Comparison of ENCODE assay signal across 8 cellular contexts in genomic region chr3:127820871-127821853, GRCh38. TPM values are rescaled to one million over a fixed set of nuclear protein-coding genes. Genes with fewer than 3 reads are reported as not detected.
DNase-seq lines count a peak whose midpoint lies in the region; ATAC-seq and TF ChIP-seq lines count a peak whose summit lies in the region.

No MANE protein-coding gene starts in this region.

- ATAC-seq in Right ventricle myocardium superior (ENCODE audit: poor library complexity) (no peak), GM19452 (IDR thresholded peaks at IDR 0.05; ENCODE audit: unreplicated experiment) (no peak), HG03442 (IDR thresholded peaks at IDR 0.05; ENCODE audit: unreplicated experiment) (no peak)

- H3K4me1 ChIP-seq in Peyer's patch (peaks cover 0 to 46% (median 12%) of the 10 kb centered on the region in 4 donors), skeletal muscle tissue (ENCODE audit: control insufficient read depth in 3 of 3, insufficient read depth in 3 of 3, low read length in 3 of 3) (peaks cover 38 to 62% (median 52%) of the 10 kb centered on the region in 3 donors)

- no peaks in the 10 kb centered on the region for H3K9me3 ChIP-seq in Peyer's patch
- H3K9me3 ChIP-seq in skeletal muscle tissue (ENCODE audit: control insufficient read depth in 3 of 3, low read length in 3 of 3), result no peaks in the 10 kb centered on the region

- H3K4me3 ChIP-seq in Peyer's patch, result peak overlapping the region in 2 of 4 donors; percentile 74 to 99
- peak overlapping the region; percentile 81 to 85 for H3K4me3 ChIP-seq in foreskin fibroblast (ENCODE audit: low read depth in 1 of 2, low read length in 2 of 2)
- H3K4me3 ChIP-seq in skeletal muscle tissue (ENCODE audit: low read length in 3 of 3), result peak overlapping the region; percentile 84 to 93 (median 88)

- H3K27me3 ChIP-seq in Peyer's patch (no peaks in the 10 kb centered on the region), skeletal muscle tissue (ENCODE audit: control insufficient read depth in 3 of 3, insufficient read depth in 3 of 3, low read length in 3 of 3) (no peaks in the 10 kb centered on the region)

- peak in 1 of 2 donors; percentile 37 for TF ChIP-seq POLR2A in Peyer's patch (IDR thresholded peaks at IDR 0.05)

- H3K36me3 ChIP-seq in Peyer's patch (no peaks in the 10 kb centered on the region), skeletal muscle tissue (ENCODE audit: control insufficient read depth in 3 of 3, insufficient read depth in 3 of 3, low read length in 3 of 3) (peaks cover 3 to 21% (median 9%) of the 10 kb centered on the region in 3 donors)

- H3K27ac ChIP-seq in Peyer's patch, result peak overlapping the region in 3 of 4 donors; percentile 78 to 91 (median 89)
- H3K27ac ChIP-seq in skeletal muscle tissue (ENCODE audit: low read depth, low read length), result peak overlapping the region; percentile 79

- H3K9ac ChIP-seq in skeletal muscle tissue (ENCODE audit: low read depth in 1 of 3, low read length in 3 of 3), result peak overlapping the region; percentile 63 to 95 (median 81)

- intact Hi-C loops in Right ventricle myocardium superior (cut with DNase I) (loop anchor here (5.0 kb wide), 2 partner anchors 124 to 149 kb away; partner anchors contain the start of gene ABTB1), cardiac septum (cut with DNase I) (loop anchor here (5.0 kb wide), 1 partner anchor 34 kb away; no protein-coding TSS in a partner anchor)

- DNase-seq in Right ventricle myocardium superior (peak; percentile 65), cardiac septum (ENCODE audit: low spot score) (no peak), Peyer's patch (peak in 2 of 3 donors; percentile 71 to 80), foreskin fibroblast (peak in 1 of 2 donors; percentile 53)
- no peak for DNase-seq in stimulated activated naive CD4-positive, alpha-beta T cell (lab: John Stamatoyannopoulos, UW)

- no peak for TF ChIP-seq CTCF in Peyer's patch (IDR thresholded peaks at IDR 0.05)
- TF ChIP-seq CTCF in foreskin fibroblast (IDR thresholded peaks at IDR 0.05; ENCODE audit: low read depth, low read length), result no peak

RNA-seq across cellular contexts. Expression of gene MGLL, which starts 1.2 kb away (rescaled TPM):
- total RNA-seq in Right ventricle myocardium superior (83.5 TPM), cardiac septum (45.7 TPM), Peyer's patch (100 to 1,000 TPM in 3 of 4 donors, 10 to 100 TPM in 1; 56.1 to 180 (median 143) TPM), skeletal muscle tissue (12.5 TPM)

Comparison
In these comparisons a context has a peak if more than half of its experiments do, and no peak if none do; other contexts are left out.
1. DNase-seq: peak in Right ventricle myocardium superior (single experiment) and Peyer's patch (2 of 3); none in cardiac septum (single experiment) and stimulated activated naive CD4-positive, alpha-beta T cell (0 of 6).